8 cellular contexts compared by ENCODE assay signal in the genomic region with DNA sequence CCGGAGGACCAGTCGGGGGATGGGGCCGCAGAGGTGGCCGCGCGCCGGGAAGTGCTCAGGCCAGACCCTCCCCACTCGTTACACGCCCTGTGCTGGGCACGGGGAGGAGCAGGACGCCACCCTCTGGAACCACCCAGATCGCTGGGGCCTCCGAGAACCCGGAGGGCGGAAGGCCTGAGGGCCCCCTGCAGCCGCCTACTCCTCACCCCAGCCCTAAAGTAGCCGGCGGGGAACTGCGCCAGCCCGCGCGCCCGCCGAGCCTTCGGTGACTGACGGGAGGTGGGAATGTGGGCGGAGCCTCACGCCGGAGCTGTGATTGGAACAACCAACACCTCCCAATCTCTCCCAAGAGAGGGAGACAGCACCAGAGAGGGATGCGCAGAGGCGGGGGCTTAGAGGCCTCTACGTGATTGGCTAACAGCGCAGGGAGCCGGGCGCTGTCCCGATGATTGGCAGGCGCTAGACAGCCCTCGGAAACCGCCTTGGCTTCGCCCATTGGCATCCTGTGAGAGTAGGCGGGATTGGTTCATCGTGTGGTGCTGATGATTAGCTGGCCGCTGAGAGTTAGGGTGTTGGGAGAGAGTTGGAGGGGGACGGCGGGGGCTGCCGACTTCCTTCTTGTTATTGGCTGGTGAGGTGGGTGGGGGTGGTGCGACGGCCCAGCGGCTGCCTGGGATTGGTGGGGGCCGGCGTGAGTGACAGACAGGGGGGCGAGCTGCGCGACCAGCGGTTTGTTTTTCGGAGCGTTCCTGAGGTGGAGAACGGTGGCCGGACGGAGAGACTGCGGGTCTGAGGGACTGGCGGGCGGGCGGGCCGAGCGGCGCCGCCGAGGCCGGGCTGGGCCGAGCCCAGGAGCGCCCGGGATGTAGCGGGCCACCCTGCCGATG. TPM values are rescaled to one million over a fixed set of nuclear protein-coding genes. Genes with fewer than 3 reads are reported as not detected.
A peak's percentile ranks its signal among the peaks of the same experiment; 100 is the strongest.
DNase-seq lines count a peak whose midpoint lies in the region; ATAC-seq and TF ChIP-seq lines count a peak whose summit lies in the region.

Gene MAP3K3, plus strand, starts transcription at position 734 of the 887 bp plus-strand sequence. CDS start 343 bp downstream, outside the sequence.

- H3K27me3 Mint-ChIP-seq in activated T-cell treated with anti-CD3 and anti-CD28 coated beads, Interleukin-2, amount 50 U/mL, for 4 hours (ENCODE audit: low read depth): no peaks in the 10 kb centered on the region

- no peak for TF ChIP-seq CTCF in Panc1 (IDR thresholded peaks at IDR 0.05)

- peaks cover 22% of the 10 kb centered on the region for H3K4me1 ChIP-seq in Panc1 (ENCODE audit: control insufficient read depth, insufficient read depth, low read length)
- H3K4me1 ChIP-seq in mucosa of rectum (ENCODE audit: control insufficient read depth in 2 of 2, insufficient read depth in 2 of 2, low read length in 2 of 2): peaks cover 3 to 13% of the 10 kb centered on the region in 2 donors

- no peaks in the 10 kb centered on the region for H3K9me3 Mint-ChIP-seq in activated T-cell treated with anti-CD3 and anti-CD28 coated beads, Interleukin-2, amount 50 U/mL, for 4 hours

- peaks cover 45% of the 10 kb centered on the region for H3K4me1 Mint-ChIP-seq in activated T-cell treated with anti-CD3 and anti-CD28 coated beads, Interleukin-2, amount 50 U/mL, for 4 hours (ENCODE audit: low read depth)

- peak; percentile 50 for TF ChIP-seq POLR2A in erythroblast (IDR thresholded peaks at IDR 0.05; ENCODE audit: low read length)

- POLR2A ChIA-PET in Panc1 (lab: Charles Lee): interaction anchor here (0.6 kb wide), 1 partner anchor 143 kb away, joined by 6 read pairs; no protein-coding TSS in a partner anchor

- H3K36me3 ChIP-seq in Panc1 (ENCODE audit: control insufficient read depth, insufficient read depth, low read length) (peaks cover 5% of the 10 kb centered on the region; the same call in 1 of the 2 replicates), mucosa of rectum (ENCODE audit: control insufficient read depth in 2 of 2, insufficient read depth in 2 of 2, low read length in 2 of 2) (no peaks in the 10 kb centered on the region)

- H3K9me3 ChIP-seq in Panc1 (ENCODE audit: control insufficient read depth, insufficient read depth, low read depth, low read length) (no peaks in the 10 kb centered on the region), mucosa of rectum (ENCODE audit: control insufficient read depth in 2 of 2, low read length in 2 of 2) (no peaks in the 10 kb centered on the region)

- ATAC-seq in GM21723 (IDR thresholded peaks at IDR 0.05; ENCODE audit: unreplicated experiment): peak; percentile 92
- peak; percentile 94 for ATAC-seq in Panc1
- peak; percentile 88 to 89 for ATAC-seq in activated T-cell treated with anti-CD3 and anti-CD28 coated beads, Interleukin-2, amount 50 U/mL, for 4 hours

- in situ Hi-C loops in Panc1 (cut with HindIII; ENCODE audit: low pct_unique_long_range_greater_than_20kb, low sequenced_read_pairs): no loop called here

- DNase-seq in DMS79 (lab: John Stamatoyannopoulos, UW): peak; percentile 96
- peak; percentile 98 for DNase-seq in KG1 (lab: John Stamatoyannopoulos, UW)
- DNase-seq in Panc1 (ENCODE audit: low read depth, low spot score): peak; percentile 96
- DNase-seq in activated T-cell treated with anti-CD3 and anti-CD28 coated beads, Interleukin-2, amount 50 U/mL, for 4 hours: peak; percentile 94
- DNase-seq in erythroblast (lab: John Stamatoyannopoulos, UW): peak; percentile 98
- peak; percentile 96 for DNase-seq in stimulated activated CD8-positive, alpha-beta memory T cell treated with anti-CD3 and anti-CD28 coated beads, Interleukin-4, amount 100 ng/mL, for 48 hours

- peak within 1 kb of the TSS; percentile 99 for H3K4me3 Mint-ChIP-seq in activated T-cell treated with anti-CD3 and anti-CD28 coated beads, Interleukin-2, amount 50 U/mL, for 4 hours

- BruUV-seq in Panc1 (replicated peaks; lab: Mats Ljungman, UMichigan): no TSS peak

- peak within 1 kb of the TSS; percentile 68 to 80 for H3K9ac ChIP-seq in mucosa of rectum (ENCODE audit: low read depth in 1 of 2, low read length in 2 of 2)

- peak within 1 kb of the TSS; percentile 77 for H3K27ac ChIP-seq in Panc1 (ENCODE audit: low read length)
- peak within 1 kb of the TSS; percentile 69 to 74 for H3K27ac ChIP-seq in mucosa of rectum (ENCODE audit: low read depth in 2 of 2, low read length in 2 of 2)

- H3K4me3 ChIP-seq in Panc1 (ENCODE audit: low read depth in 2 of 2, low read length in 2 of 2): peak within 1 kb of the TSS; percentile 70 to 76
- H3K4me3 ChIP-seq in mucosa of rectum (ENCODE audit: low read length in 2 of 2): peak within 1 kb of the TSS; percentile 78 to 82

- H3K27me3 ChIP-seq in Panc1 (ENCODE audit: control insufficient read depth, insufficient read depth, low read length): no peaks in the 10 kb centered on the region
- no peaks in the 10 kb centered on the region for H3K27me3 ChIP-seq in mucosa of rectum (ENCODE audit: control insufficient read depth in 2 of 2, insufficient read depth in 2 of 2, low read length in 2 of 2)

- intact Hi-C loops in Panc1 (cut with micrococcal nuclease; ENCODE audit: unreplicated experiment): no loop called here

- H3K36me3 Mint-ChIP-seq in activated T-cell treated with anti-CD3 and anti-CD28 coated beads, Interleukin-2, amount 50 U/mL, for 4 hours (ENCODE audit: insufficient read depth): no peaks in the 10 kb centered on the region

- CTCF ChIA-PET in Panc1 (lab: Charles Lee): interaction anchor here (0.9 kb wide), 1 partner anchor 10 kb away, joined by 4 read pairs; no protein-coding TSS in a partner anchor

RNA-seq across cellular contexts. Expression of gene MAP3K3, which starts in this region (rescaled TPM):
- total RNA-seq in Panc1 (2021; ENCODE audit: unreplicated experiment): 22.3 TPM
- polyA plus RNA-seq in Panc1 (2012; ENCODE audit: insufficient read length): 16.2 TPM
- 10 to 100 TPM; 17.9 to 21.6 (median 17.9) TPM for total RNA-seq in activated T-cell treated with anti-CD3 and anti-CD28 coated beads, Interleukin-2, amount 50 U/mL, for 4 hours

Comparison
In these comparisons a context has a peak if more than half of its experiments do, and no peak if none do; other contexts are left out.
1. Peak in every context shown above with its lines: DNase-seq, ATAC-seq, H3K4me3 ChIP-seq and H3K27ac ChIP-seq.